ENCODE assay signal across 8 cellular contexts in the genomic region with DNA sequence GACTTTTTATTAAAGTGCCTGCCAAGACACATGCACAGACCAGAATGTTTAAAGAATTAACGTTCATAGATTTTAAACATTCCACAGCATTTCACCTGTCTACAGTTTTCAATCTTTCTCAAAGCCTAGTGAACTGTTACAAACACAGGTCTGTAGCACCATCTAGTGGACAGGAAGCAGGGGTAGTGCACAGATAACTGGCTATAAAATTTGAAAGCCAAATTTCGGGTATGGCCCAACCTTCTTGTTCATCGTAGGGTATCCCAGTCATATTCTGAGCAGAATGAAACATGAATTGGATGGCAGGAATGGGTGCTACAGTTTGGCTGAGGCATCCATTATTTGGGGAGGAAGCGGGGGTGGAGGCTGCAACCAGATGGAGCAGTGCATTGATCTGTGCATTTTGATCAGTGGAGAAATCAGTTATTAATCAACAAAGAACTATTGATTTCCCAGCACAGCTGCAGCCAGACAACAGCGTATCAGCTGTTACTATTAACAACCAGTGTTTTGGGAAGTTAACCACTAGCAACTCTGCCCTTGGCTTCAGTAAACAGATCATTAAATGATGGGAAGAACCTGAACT. TPM values are rescaled to one million over a fixed set of nuclear protein-coding genes. Genes with fewer than 3 reads are reported as not detected.
DNase-seq lines count a peak whose midpoint lies in the region; ATAC-seq and TF ChIP-seq lines count a peak whose summit lies in the region.

No MANE protein-coding gene starts in this region.

- intact Hi-C loops in activated CD4-positive, alpha-beta T cell treated with anti-CD3 and anti-CD28 coated beads for 36 hours (cut with DNase I, micrococcal nuclease), result loop anchor here (1.0 to 5.0 kb wide), 11 partner anchors 56 to 791 kb away; partner anchors contain the start of gene B3GAT2 (in 1 of the 2)

- H3K4me3 ChIP-seq in astrocyte of the spinal cord (ENCODE audit: low read depth, low read length), result no peak overlapping the region

- H3K9me3 Mint-ChIP-seq in activated CD4-positive, alpha-beta T cell treated with anti-CD3 and anti-CD28 coated beads for 36 hours (ENCODE audit: low read depth), result no peaks in the 10 kb centered on the region
- H3K9me3 Mint-ChIP-seq in immature natural killer cell, result peaks cover 0 to 1% (median 0%) of the 10 kb centered on the region in 6 donors

- peak; percentile 76 for ATAC-seq in activated CD4-positive, alpha-beta T cell treated with anti-CD3 and anti-CD28 coated beads for 36 hours
- ATAC-seq in GM19463 (IDR thresholded peaks at IDR 0.05; ENCODE audit: unreplicated experiment) (peak; percentile 91), HG03432 (IDR thresholded peaks at IDR 0.05; ENCODE audit: unreplicated experiment) (peak; percentile 91)

- POLR2A ChIA-PET in activated CD4-positive, alpha-beta T cell treated with anti-CD3 and anti-CD28 coated beads for 36 hours (lab: Charles Lee), result no interaction called here

- CTCF ChIA-PET in activated CD4-positive, alpha-beta T cell treated with anti-CD3 and anti-CD28 coated beads for 36 hours (lab: Charles Lee), result interaction anchor here (0.7 to 2.6 kb wide), 13 partner anchors 8 to 792 kb away, joined by 3 to 8 read pairs (median 3); no protein-coding TSS in a partner anchor

- H3K4me3 Mint-ChIP-seq in activated CD4-positive, alpha-beta T cell treated with anti-CD3 and anti-CD28 coated beads for 36 hours, result no peak overlapping the region
- no peak overlapping the region for H3K4me3 Mint-ChIP-seq in immature natural killer cell

- no peaks in the 10 kb centered on the region for H3K4me1 Mint-ChIP-seq in activated CD4-positive, alpha-beta T cell treated with anti-CD3 and anti-CD28 coated beads for 36 hours
- H3K4me1 Mint-ChIP-seq in immature natural killer cell, result no peaks in the 10 kb centered on the region

- peak; percentile 13 for DNase-seq in activated CD4-positive, alpha-beta T cell treated with anti-CD3 and anti-CD28 coated beads for 36 hours
- no peak for DNase-seq in activated CD4-positive, alpha-beta T cell treated with anti-CD3 and anti-CD28 coated beads, Interleukin-2, amount 50 U/mL, for 4 hours
- DNase-seq in NCI-H460 (ENCODE audit: extremely low read depth, low read depth) (peak; percentile 45), astrocyte of the spinal cord (ENCODE audit: low read depth, low spot score) (peak; percentile 49), immature natural killer cell (peak in 2 of 3 donors; percentile 18 to 27), superior temporal gyrus (ENCODE audit: extremely low spot score) (peak; percentile 81)

- H3K27me3 Mint-ChIP-seq in activated CD4-positive, alpha-beta T cell treated with anti-CD3 and anti-CD28 coated beads for 36 hours, result peaks cover 10% of the 10 kb centered on the region
- peaks cover 2 to 5% (median 3%) of the 10 kb centered on the region in 3 donors for H3K27me3 Mint-ChIP-seq in immature natural killer cell (ENCODE audit: low read depth in 3 of 3)

- H3K27ac Mint-ChIP-seq in activated CD4-positive, alpha-beta T cell treated with anti-CD3 and anti-CD28 coated beads for 36 hours, result no peak overlapping the region
- H3K27ac Mint-ChIP-seq in immature natural killer cell, result no peak overlapping the region

- in situ Hi-C loops in astrocyte of the spinal cord (cut with HindIII; ENCODE audit: low sequenced_read_pairs), result no loop called here

- TF ChIP-seq CTCF in astrocyte of the spinal cord (IDR thresholded peaks at IDR 0.05; ENCODE audit: low read depth, low read length), result peak; percentile 87

- H3K36me3 Mint-ChIP-seq in activated CD4-positive, alpha-beta T cell treated with anti-CD3 and anti-CD28 coated beads for 36 hours (ENCODE audit: low read depth), result no peaks in the 10 kb centered on the region
- no peaks in the 10 kb centered on the region for H3K36me3 Mint-ChIP-seq in immature natural killer cell

RNA-seq across cellular contexts. Expression of gene B3GAT2, which starts 56.1 kb away (rescaled TPM):
- not detected for total RNA-seq in activated CD4-positive, alpha-beta T cell treated with anti-CD3 and anti-CD28 coated beads for 36 hours
- total RNA-seq in NCI-H460 (2014; rRNA removed; shearing (Covaris generic)), result 0.02 TPM in 1 of 2 replicates, not detected in the other
- 0.14 and 0.31 TPM in 2 replicates for polyA plus RNA-seq in NCI-H460 (2014; cell fraction: nucleus; rRNA removed)
- polyA plus RNA-seq in immature natural killer cell, result under 1 TPM in 2 of 3 donors, not detected in 1; 0.13 to 0.59 TPM

Comparison
In these comparisons a context has a peak if more than half of its experiments do, and no peak if none do; other contexts are left out.
1. DNase-seq: peak in activated CD4-positive, alpha-beta T cell treated with anti-CD3 and anti-CD28 coated beads for 36 hours (single experiment), NCI-H460 (single experiment), astrocyte of the spinal cord (single experiment), immature natural killer cell (2 of 3) and superior temporal gyrus (single experiment); none in activated CD4-positive, alpha-beta T cell treated with anti-CD3 and anti-CD28 coated beads, Interleukin-2, amount 50 U/mL, for 4 hours (0 of 2).
2. Peak in every context shown above with its lines, with median percentiles within 50 percentile points of each other: ATAC-seq.